1 cellular context compared by ENCODE assay signal in genomic region chr3:59262076-59262498, GRCh38.
TF ChIP-seq lines count a peak whose summit lies in the region.

No MANE protein-coding gene starts in this region.

TF ChIP-seq in GM12878, 131 proteins besides CTCF, POLR2A, EP300 and RAD21 (continued from another document):
- no peak for TF ChIP-seq PRDM15 (CRISPR knock-in tag; IDR thresholded peaks at IDR 0.05)
- peak; percentile 81; the same call in 1 of the 2 replicates for TF ChIP-seq NBN (IDR thresholded peaks at IDR 0.05)
- no peak for TF ChIP-seq CUX1 (IDR thresholded peaks at IDR 0.05; ENCODE audit: insufficient replicate concordance, low read depth, low read length)
- no peak for TF ChIP-seq YY1 (IDR thresholded peaks at IDR 0.05; ENCODE audit: low read depth, low read length)
- TF ChIP-seq SMC3 (IDR thresholded peaks at IDR 0.05; ENCODE audit: borderline replicate concordance, low read length) = no peak
- no peak for TF ChIP-seq ZNF384 (IDR thresholded peaks at IDR 0.05; ENCODE audit: borderline replicate concordance, low read depth, low read length)
- no peak for TF ChIP-seq ZBTB40 (IDR thresholded peaks at IDR 0.05; ENCODE audit: borderline replicate concordance)
- no peak for TF ChIP-seq KLF5 (IDR thresholded peaks at IDR 0.05; ENCODE audit: partially characterized antibody)
- no peak for TF ChIP-seq IRF4 (IDR thresholded peaks at IDR 0.05; ENCODE audit: low read depth, low read length)
- no peak for TF ChIP-seq BCLAF1 (IDR thresholded peaks at IDR 0.05)
- no peak for TF ChIP-seq RBBP5 (conservative IDR thresholded peaks at IDR 0.05)
